ENCODE assay signal across 11 cellular contexts in genomic region chr22:35604671-35605457, GRCh38. TPM values are rescaled to one million over a fixed set of nuclear protein-coding genes. Genes with fewer than 3 reads are reported as not detected.
A peak's percentile ranks its signal among the peaks of the same experiment; 100 is the strongest.
DNase-seq lines count a peak whose midpoint lies in the region; ATAC-seq and TF ChIP-seq lines count a peak whose summit lies in the region.
"Had no signal": no experiment of that assay in that cellular context is flagged by ENCODE, and none has a peak within 500 bp of the region (broad histone marks: within the 10 kb centered on the region; RNA-seq: fewer than 3 reads in every experiment).

No MANE protein-coding gene starts in this region.

- TF ChIP-seq CTCF in activated CD8-positive, alpha-beta T cell treated with anti-CD3 and anti-CD28 coated beads for 36 hours (IDR thresholded peaks at IDR 0.05) = no peak
- TF ChIP-seq CTCF in psoas muscle (IDR thresholded peaks at IDR 0.05) = no peak
- no peak for TF ChIP-seq CTCF in nephron progenitor cell (IDR thresholded peaks at IDR 0.05)
- no peak for TF ChIP-seq CTCF in coronary artery (IDR thresholded peaks at IDR 0.05)

- H3K27me3 ChIP-seq in psoas muscle (ENCODE audit: insufficient read depth in 3 of 3, low read length in 2 of 3) = no peaks in the 10 kb centered on the region

- H3K36me3 Mint-ChIP-seq in activated CD8-positive, alpha-beta T cell treated with anti-CD3 and anti-CD28 coated beads for 36 hours (ENCODE audit: low read depth) = no peaks in the 10 kb centered on the region
- H3K36me3 Mint-ChIP-seq in activated CD8-positive, alpha-beta T cell treated with anti-CD3 and anti-CD28 coated beads, Interleukin-2, amount 10 ng/mL, durations not matched to agents 7 days and 5 days (ENCODE audit: low read depth) = no peaks in the 10 kb centered on the region
- H3K36me3 Mint-ChIP-seq in activated naive CD8-positive, alpha-beta T cell treated with anti-CD3 and anti-CD28 coated beads for 36 hours = no peaks in the 10 kb centered on the region
- H3K36me3 Mint-ChIP-seq in nephron progenitor cell (ENCODE audit: low read depth) = no peaks in the 10 kb centered on the region

- peaks cover 7% of the 10 kb centered on the region for H3K27me3 Mint-ChIP-seq in activated CD8-positive, alpha-beta T cell treated with anti-CD3 and anti-CD28 coated beads for 36 hours
- peaks cover 18% of the 10 kb centered on the region for H3K27me3 Mint-ChIP-seq in activated CD8-positive, alpha-beta T cell treated with anti-CD3 and anti-CD28 coated beads, Interleukin-2, amount 10 ng/mL, durations not matched to agents 7 days and 5 days (ENCODE audit: low read depth)
- H3K27me3 Mint-ChIP-seq in activated naive CD8-positive, alpha-beta T cell treated with anti-CD3 and anti-CD28 coated beads for 36 hours = peaks cover 15% of the 10 kb centered on the region
- peaks cover 4% of the 10 kb centered on the region for H3K27me3 Mint-ChIP-seq in nephron progenitor cell (ENCODE audit: low read depth, poor library complexity)

- H3K4me3 Mint-ChIP-seq in activated CD8-positive, alpha-beta T cell treated with anti-CD3 and anti-CD28 coated beads for 36 hours = no peak overlapping the region
- no peak overlapping the region for H3K4me3 Mint-ChIP-seq in activated CD8-positive, alpha-beta T cell treated with anti-CD3 and anti-CD28 coated beads, Interleukin-2, amount 10 ng/mL, durations not matched to agents 7 days and 5 days
- H3K4me3 Mint-ChIP-seq in activated naive CD8-positive, alpha-beta T cell treated with anti-CD3 and anti-CD28 coated beads for 36 hours = no peak overlapping the region
- no peak overlapping the region for H3K4me3 Mint-ChIP-seq in nephron progenitor cell

- no peak overlapping the region for H3K27ac Mint-ChIP-seq in activated CD8-positive, alpha-beta T cell treated with anti-CD3 and anti-CD28 coated beads for 36 hours
- no peak overlapping the region for H3K27ac Mint-ChIP-seq in activated CD8-positive, alpha-beta T cell treated with anti-CD3 and anti-CD28 coated beads, Interleukin-2, amount 10 ng/mL, durations not matched to agents 7 days and 5 days
- H3K27ac Mint-ChIP-seq in activated naive CD8-positive, alpha-beta T cell treated with anti-CD3 and anti-CD28 coated beads for 36 hours = no peak overlapping the region
- H3K27ac Mint-ChIP-seq in nephron progenitor cell = no peak overlapping the region

- H3K27ac ChIP-seq in psoas muscle = peak overlapping the region; percentile 87
- H3K27ac ChIP-seq in coronary artery = no peak overlapping the region

- H3K9me3 ChIP-seq in psoas muscle = no peaks in the 10 kb centered on the region

- H3K4me3 ChIP-seq in psoas muscle (no peak overlapping the region), coronary artery (no peak overlapping the region)

- intact Hi-C loops in activated CD8-positive, alpha-beta T cell treated with anti-CD3 and anti-CD28 coated beads for 36 hours (cut with micrococcal nuclease) = no loop called here
- intact Hi-C loops in psoas muscle (cut with DNase I) = no loop called here

- peaks cover 57% of the 10 kb centered on the region for H3K4me1 ChIP-seq in psoas muscle

- POLR2A ChIA-PET in activated CD8-positive, alpha-beta T cell treated with anti-CD3 and anti-CD28 coated beads for 36 hours (lab: Charles Lee) = interaction anchor here (0.7 to 1.1 kb wide), 2 partner anchors 204 to 211 kb away, joined by 3 read pairs; no protein-coding TSS in a partner anchor
- POLR2A ChIA-PET in activated CD8-positive, alpha-beta T cell treated with anti-CD3 and anti-CD28 coated beads, Interleukin-2, amount 10 ng/mL, durations not matched to agents 7 days and 5 days (lab: Charles Lee) = no interaction called here

- H3K9me3 Mint-ChIP-seq in activated CD8-positive, alpha-beta T cell treated with anti-CD3 and anti-CD28 coated beads for 36 hours = no peaks in the 10 kb centered on the region
- H3K9me3 Mint-ChIP-seq in activated CD8-positive, alpha-beta T cell treated with anti-CD3 and anti-CD28 coated beads, Interleukin-2, amount 10 ng/mL, durations not matched to agents 7 days and 5 days (ENCODE audit: insufficient read depth) = no peaks in the 10 kb centered on the region
- H3K9me3 Mint-ChIP-seq in activated naive CD8-positive, alpha-beta T cell treated with anti-CD3 and anti-CD28 coated beads for 36 hours = no peaks in the 10 kb centered on the region
- H3K9me3 Mint-ChIP-seq in nephron progenitor cell = no peaks in the 10 kb centered on the region

- H3K36me3 ChIP-seq in psoas muscle (ENCODE audit: insufficient read depth in 1 of 2, low read depth in 1 of 2) = peaks cover 0 to 24% of the 10 kb centered on the region in 2 donors

- peaks cover 9% of the 10 kb centered on the region for H3K4me1 Mint-ChIP-seq in activated CD8-positive, alpha-beta T cell treated with anti-CD3 and anti-CD28 coated beads for 36 hours (ENCODE audit: low read depth)
- H3K4me1 Mint-ChIP-seq in activated CD8-positive, alpha-beta T cell treated with anti-CD3 and anti-CD28 coated beads, Interleukin-2, amount 10 ng/mL, durations not matched to agents 7 days and 5 days (ENCODE audit: low read depth) = peaks cover 10% of the 10 kb centered on the region
- H3K4me1 Mint-ChIP-seq in activated naive CD8-positive, alpha-beta T cell treated with anti-CD3 and anti-CD28 coated beads for 36 hours = peaks cover 2% of the 10 kb centered on the region
- peaks cover 22% of the 10 kb centered on the region for H3K4me1 Mint-ChIP-seq in nephron progenitor cell

- CTCF ChIA-PET in activated CD8-positive, alpha-beta T cell treated with anti-CD3 and anti-CD28 coated beads for 36 hours (lab: Charles Lee) = no interaction called here
- CTCF ChIA-PET in activated CD8-positive, alpha-beta T cell treated with anti-CD3 and anti-CD28 coated beads, Interleukin-2, amount 10 ng/mL, durations not matched to agents 7 days and 5 days (lab: Charles Lee) = no interaction called here

- peak; percentile 55 for DNase-seq in activated CD8-positive, alpha-beta T cell treated with anti-CD3 and anti-CD28 coated beads for 36 hours
- no peak for DNase-seq in activated CD8-positive, alpha-beta T cell treated with anti-CD3 and anti-CD28 coated beads, Interleukin-2, amount 10 ng/mL, durations not matched to agents 7 days and 5 days
- DNase-seq in HT1080 (ENCODE audit: low read depth) (peak; percentile 40), psoas muscle (no peak), nephron progenitor cell (no peak), coronary artery (ENCODE audit: low spot score) (no peak)
- DNase-seq in activated naive CD8-positive, alpha-beta T cell treated with anti-CD3 and anti-CD28 coated beads for 36 hours = peak; percentile 24
- DNase-seq: AML-193, nucleus accumbens had no signal

- 30 to 41% (median 32%) methylated on average over 10 of the region's 10 CpGs for WGBS in psoas muscle, 3 donors

- ATAC-seq in activated CD8-positive, alpha-beta T cell treated with anti-CD3 and anti-CD28 coated beads for 36 hours = peak; percentile 77
- no peak for ATAC-seq in activated CD8-positive, alpha-beta T cell treated with anti-CD3 and anti-CD28 coated beads, Interleukin-2, amount 10 ng/mL, durations not matched to agents 7 days and 5 days
- ATAC-seq in psoas muscle = peak in 2 of 4 donors; percentile 23 to 38
- no peak for ATAC-seq in HG03469 (IDR thresholded peaks at IDR 0.05; ENCODE audit: unreplicated experiment)

RNA-seq across cellular contexts. Expression of gene MB, which starts 12.3 kb away (rescaled TPM):
- total RNA-seq in activated CD8-positive, alpha-beta T cell treated with anti-CD3 and anti-CD28 coated beads for 36 hours = not detected
- not detected for total RNA-seq in activated CD8-positive, alpha-beta T cell treated with anti-CD3 and anti-CD28 coated beads, Interleukin-2, amount 10 ng/mL, durations not matched to agents 7 days and 5 days
- not detected in 2 replicates for total RNA-seq in HT1080 (2014; rRNA removed; shearing (Covaris generic))
- polyA plus RNA-seq in HT1080 (2015; cell fraction: cytosol; rRNA removed) = not detected in 2 replicates
- not detected in 2 replicates for polyA plus RNA-seq in HT1080 (2015; cell fraction: nucleus; rRNA removed)
- not detected for total RNA-seq in activated naive CD8-positive, alpha-beta T cell treated with anti-CD3 and anti-CD28 coated beads for 36 hours
- total RNA-seq in psoas muscle = 1,000 to 10,000 TPM; 6,836 to 9,981 (median 8,612) TPM
- over 10,000 TPM in 2 of 3 donors, 1,000 to 10,000 TPM in 1; 9,385 to 12,606 (median 10,019) TPM for polyA plus RNA-seq in psoas muscle
- total RNA-seq: SK-MEL-5 had no signal

RNA-seq across cellular contexts. Expression of gene APOL6, which starts 43.4 kb away (rescaled TPM):
- 10 to 100 TPM; 37.1 to 38.0 TPM for total RNA-seq in activated CD8-positive, alpha-beta T cell treated with anti-CD3 and anti-CD28 coated beads for 36 hours
- total RNA-seq in activated CD8-positive, alpha-beta T cell treated with anti-CD3 and anti-CD28 coated beads, Interleukin-2, amount 10 ng/mL, durations not matched to agents 7 days and 5 days = 10 to 100 TPM; 62.3 to 63.2 TPM
- total RNA-seq in HT1080 (2014; rRNA removed; shearing (Covaris generic)) = 4.3 and 4.6 TPM in 2 replicates
- polyA plus RNA-seq in HT1080 (2015; cell fraction: cytosol; rRNA removed) = 2.7 and 3.6 TPM in 2 replicates
- polyA plus RNA-seq in HT1080 (2015; cell fraction: nucleus; rRNA removed) = 6.6 and 6.9 TPM in 2 replicates
- 10 to 100 TPM; 54.9 to 55.8 TPM for total RNA-seq in activated naive CD8-positive, alpha-beta T cell treated with anti-CD3 and anti-CD28 coated beads for 36 hours
- 1 to 10 TPM; 1.8 to 9.5 (median 6.1) TPM for total RNA-seq in psoas muscle
- 1 to 10 TPM in 2 of 3 donors, under 1 TPM in 1; 0.87 to 2.4 (median 1.0) TPM for polyA plus RNA-seq in psoas muscle

Comparison
In these comparisons a context has a peak if more than half of its experiments do, and no peak if none do; other contexts are left out.
1. DNase-seq: peak in activated CD8-positive, alpha-beta T cell treated with anti-CD3 and anti-CD28 coated beads for 36 hours (single experiment), HT1080 (single experiment) and activated naive CD8-positive, alpha-beta T cell treated with anti-CD3 and anti-CD28 coated beads for 36 hours (single experiment); none in activated CD8-positive, alpha-beta T cell treated with anti-CD3 and anti-CD28 coated beads, Interleukin-2, amount 10 ng/mL, durations not matched to agents 7 days and 5 days (single experiment), psoas muscle (0 of 2), nephron progenitor cell (single experiment) and coronary artery (single experiment).
2. RNA of gene MB, which starts 12.3 kb away (total RNA-seq): 6,836 to 9,981 TPM in psoas muscle; not detected in activated CD8-positive, alpha-beta T cell treated with anti-CD3 and anti-CD28 coated beads for 36 hours, not detected in activated naive CD8-positive, alpha-beta T cell treated with anti-CD3 and anti-CD28 coated beads for 36 hours, not detected in activated CD8-positive, alpha-beta T cell treated with anti-CD3 and anti-CD28 coated beads, Interleukin-2, amount 10 ng/mL, durations not matched to agents 7 days and 5 days and not detected in HT1080; every median in the first group is over 1,000 times any median in the second.